Comparison of ENCODE assay signal across 12 cellular contexts in genomic region chr9:19517202-19517942, GRCh38.
A peak's percentile ranks its signal among the peaks of the same experiment; 100 is the strongest.
DNase-seq lines count a peak whose midpoint lies in the region; ATAC-seq and TF ChIP-seq lines count a peak whose summit lies in the region.
"Had no signal": no experiment of that assay in that cellular context is flagged by ENCODE, and none has a peak within 500 bp of the region (broad histone marks: within the 10 kb centered on the region; RNA-seq: fewer than 3 reads in every experiment).

No MANE protein-coding gene starts in this region.

- in situ Hi-C loops in brain microvascular endothelial cell (cut with HindIII; ENCODE audit: low pct_ligation_motif_present, low sequenced_read_pairs), result no loop called here

- no peak for TF ChIP-seq EP300 in Ishikawa (IDR thresholded peaks at IDR 0.05; ENCODE audit: borderline replicate concordance)

- H3K27ac ChIP-seq in brain microvascular endothelial cell, result no peak overlapping the region
- no peak overlapping the region for H3K27ac ChIP-seq in CD8-positive, alpha-beta T cell (ENCODE audit: low read depth, low read length)
- H3K27ac ChIP-seq: coronary artery had no signal

- H3K27me3 ChIP-seq in brain microvascular endothelial cell (replicated peaks), result no peaks in the 10 kb centered on the region
- H3K27me3 ChIP-seq in CD8-positive, alpha-beta T cell (ENCODE audit: insufficient read depth, low read length), result no peaks in the 10 kb centered on the region

- POLR2A ChIA-PET in CD8-positive, alpha-beta T cell (lab: Charles Lee), result no interaction called here

- intact Hi-C loops in CD8-positive, alpha-beta T cell (cut with DNase I, micrococcal nuclease), result no loop called here

- no peaks in the 10 kb centered on the region for H3K36me3 Mint-ChIP-seq in activated naive CD4-positive, alpha-beta T cell treated with anti-CD3 and anti-CD28 coated beads, Interleukin-2, amount 10 ng/mL, durations not matched to agents 7 days and 5 days
- H3K36me3 Mint-ChIP-seq in CD8-positive, alpha-beta T cell, result no peaks in the 10 kb centered on the region

- no peak overlapping the region for H3K27ac Mint-ChIP-seq in activated naive CD4-positive, alpha-beta T cell treated with anti-CD3 and anti-CD28 coated beads, Interleukin-2, amount 10 ng/mL, durations not matched to agents 7 days and 5 days
- no peak overlapping the region for H3K27ac Mint-ChIP-seq in CD8-positive, alpha-beta T cell

- H3K4me3 ChIP-seq in brain microvascular endothelial cell (ENCODE audit: low read depth, low read length), result no peak overlapping the region
- no peak overlapping the region for H3K4me3 ChIP-seq in CD8-positive, alpha-beta T cell (ENCODE audit: low read depth, low read length)
- H3K4me3 ChIP-seq: coronary artery had no signal

- H3K4me1 Mint-ChIP-seq in activated naive CD4-positive, alpha-beta T cell treated with anti-CD3 and anti-CD28 coated beads, Interleukin-2, amount 10 ng/mL, durations not matched to agents 7 days and 5 days, result peaks cover 19% of the 10 kb centered on the region
- no peaks in the 10 kb centered on the region for H3K4me1 Mint-ChIP-seq in CD8-positive, alpha-beta T cell (ENCODE audit: low read depth)

- H3K4me1 ChIP-seq in CD8-positive, alpha-beta T cell (ENCODE audit: insufficient read depth, low read length), result no peaks in the 10 kb centered on the region

- H3K9me3 ChIP-seq in CD8-positive, alpha-beta T cell (ENCODE audit: low read length), result no peaks in the 10 kb centered on the region

- peak; percentile 29 for DNase-seq in activated naive CD4-positive, alpha-beta T cell treated with anti-CD3 and anti-CD28 coated beads, Interleukin-2, amount 10 ng/mL, durations not matched to agents 7 days and 5 days
- DNase-seq in activated naive CD4-positive, alpha-beta T cell (lab: John Stamatoyannopoulos, UW), result no peak
- no peak for DNase-seq in brain microvascular endothelial cell
- peak; percentile 43 for DNase-seq in stimulated activated CD8-positive, alpha-beta memory T cell treated with anti-CD3 and anti-CD28 coated beads, Interleukin-4, amount 100 ng/mL, for 48 hours
- DNase-seq in superior temporal gyrus (ENCODE audit: extremely low spot score), result no peak
- no peak for DNase-seq in CD8-positive, alpha-beta T cell
- DNase-seq: activated CD4-positive, alpha-beta T cell treated with anti-CD3 and anti-CD28 coated beads, Interleukin-2, amount 50 U/mL, for 4 hours; DMS79 treated with DMSO at 0.1 percent for 48 hours; NCI-H1105 treated with DMSO at 0.1 percent for 48 hours had no signal

- H3K36me3 ChIP-seq in brain microvascular endothelial cell (replicated peaks), result no peaks in the 10 kb centered on the region
- H3K36me3 ChIP-seq in CD8-positive, alpha-beta T cell (ENCODE audit: insufficient read depth, low read length), result no peaks in the 10 kb centered on the region

- TF ChIP-seq RAD21 in Ishikawa (IDR thresholded peaks at IDR 0.05; ENCODE audit: low read depth), result peak; percentile 39; the same call in 1 of the 2 replicates

- TF ChIP-seq CTCF in brain microvascular endothelial cell (IDR thresholded peaks at IDR 0.05; ENCODE audit: low read depth, low read length, missing control alignments), result peak; percentile 50
- TF ChIP-seq CTCF in CD8-positive, alpha-beta T cell (IDR thresholded peaks at IDR 0.05), result no peak

- H3K27me3 Mint-ChIP-seq in activated naive CD4-positive, alpha-beta T cell treated with anti-CD3 and anti-CD28 coated beads, Interleukin-2, amount 10 ng/mL, durations not matched to agents 7 days and 5 days, result peaks cover 12% of the 10 kb centered on the region
- H3K27me3 Mint-ChIP-seq in CD8-positive, alpha-beta T cell (ENCODE audit: low read depth), result peaks cover 10% of the 10 kb centered on the region

- H3K9me3 Mint-ChIP-seq in activated naive CD4-positive, alpha-beta T cell treated with anti-CD3 and anti-CD28 coated beads, Interleukin-2, amount 10 ng/mL, durations not matched to agents 7 days and 5 days, result no peaks in the 10 kb centered on the region
- no peaks in the 10 kb centered on the region for H3K9me3 Mint-ChIP-seq in CD8-positive, alpha-beta T cell

- CTCF ChIA-PET in activated naive CD4-positive, alpha-beta T cell treated with anti-CD3 and anti-CD28 coated beads, Interleukin-2, amount 10 ng/mL, durations not matched to agents 7 days and 5 days (lab: Charles Lee), result no interaction called here
- CTCF ChIA-PET in CD8-positive, alpha-beta T cell (lab: Charles Lee), result interaction anchor here (1.2 to 1.4 kb wide), 2 partner anchors 16 to 52 kb away, joined by 3 to 5 read pairs; no protein-coding TSS in a partner anchor

- ATAC-seq in GM21737 (IDR thresholded peaks at IDR 0.05; ENCODE audit: unreplicated experiment), result no peak
- ATAC-seq in CD8-positive, alpha-beta T cell, result no peak

- no peak overlapping the region for H3K4me3 Mint-ChIP-seq in activated naive CD4-positive, alpha-beta T cell treated with anti-CD3 and anti-CD28 coated beads, Interleukin-2, amount 10 ng/mL, durations not matched to agents 7 days and 5 days
- no peak overlapping the region for H3K4me3 Mint-ChIP-seq in CD8-positive, alpha-beta T cell

TF ChIP-seq in Ishikawa, 13 proteins besides CTCF, POLR2A, EP300 and RAD21:
- no peak for TF ChIP-seq FOXM1 (IDR thresholded peaks at IDR 0.05; ENCODE audit: borderline replicate concordance, low read depth)
- TF ChIP-seq NFIC (IDR thresholded peaks at IDR 0.05), result no peak
- no peak for TF ChIP-seq TEAD4 (IDR thresholded peaks at IDR 0.05)
- TF ChIP-seq CREB1 (IDR thresholded peaks at IDR 0.05; ENCODE audit: low read depth), result no peak
- TF ChIP-seq USF1 (IDR thresholded peaks at IDR 0.05), result no peak
- TF ChIP-seq TAF1 (IDR thresholded peaks at IDR 0.05; ENCODE audit: low read depth), result no peak
- no peak for TF ChIP-seq REST (IDR thresholded peaks at IDR 0.05; ENCODE audit: low read depth)
- TF ChIP-seq EGR1 (IDR thresholded peaks at IDR 0.05), result no peak
- no peak for TF ChIP-seq TCF12 (IDR thresholded peaks at IDR 0.05; ENCODE audit: low read depth)
- TF ChIP-seq ZBTB7A (IDR thresholded peaks at IDR 0.05; ENCODE audit: low read depth), result no peak
- TF ChIP-seq YY1 (IDR thresholded peaks at IDR 0.05; ENCODE audit: low read depth), result no peak
- no peak for TF ChIP-seq MAX (IDR thresholded peaks at IDR 0.05)
- TF ChIP-seq CEBPB (IDR thresholded peaks at IDR 0.05), result no peak
TF ChIP-seq in Ishikawa: peak in this region for 0.

Comparison
In these comparisons a context has a peak if more than half of its experiments do, and no peak if none do; other contexts are left out.
1. DNase-seq: peak in activated naive CD4-positive, alpha-beta T cell treated with anti-CD3 and anti-CD28 coated beads, Interleukin-2, amount 10 ng/mL, durations not matched to agents 7 days and 5 days (single experiment) and stimulated activated CD8-positive, alpha-beta memory T cell treated with anti-CD3 and anti-CD28 coated beads, Interleukin-4, amount 100 ng/mL, for 48 hours (single experiment); none in activated naive CD4-positive, alpha-beta T cell (0 of 4), brain microvascular endothelial cell (single experiment), superior temporal gyrus (single experiment) and CD8-positive, alpha-beta T cell (0 of 7).